8 cellular contexts compared by ENCODE assay signal in genomic region chr11:64996327-64996709, GRCh38. TPM values are rescaled to one million over a fixed set of nuclear protein-coding genes. Genes with fewer than 3 reads are reported as not detected.
DNase-seq lines count a peak whose midpoint lies in the region; ATAC-seq and TF ChIP-seq lines count a peak whose summit lies in the region.
"Had no signal": no experiment of that assay in that cellular context is flagged by ENCODE, and none has a peak within 500 bp of the region (broad histone marks: within the 10 kb centered on the region; RNA-seq: fewer than 3 reads in every experiment).

No MANE protein-coding gene starts in this region.

- H3K4me1 ChIP-seq in adrenal gland (replicated peaks in 1 of 2) = peaks cover 15 to 16% of the 10 kb centered on the region in 2 donors
- peaks cover 33% of the 10 kb centered on the region for H3K4me1 ChIP-seq in mucosa of descending colon (ENCODE audit: low read depth)

- H3K27me3 ChIP-seq in adrenal gland = no peaks in the 10 kb centered on the region

- peak overlapping the region in 4 of 5 donors; percentile 11 to 81 (median 62) for H3K27ac ChIP-seq in adrenal gland

- TF ChIP-seq CTCF in AG10803 (conservative IDR thresholded peaks at IDR 0.05; ENCODE audit: low read length) (no peak), adrenal gland (IDR thresholded peaks at IDR 0.05) (no peak), mucosa of descending colon (IDR thresholded peaks at IDR 0.05) (no peak)

- no peak for TF ChIP-seq POLR2A in adrenal gland (IDR thresholded peaks at IDR 0.05)

- no peaks in the 10 kb centered on the region for H3K36me3 ChIP-seq in adrenal gland (replicated peaks in 1 of 2)
- H3K36me3 ChIP-seq in mucosa of descending colon (ENCODE audit: low read depth) = no peaks in the 10 kb centered on the region

- intact Hi-C loops in adrenal gland (cut with DNase I) = loop anchor here in 1 of 2 donors (10.0 kb wide), 2 partner anchors 62 to 152 kb away; partner anchors contain the start of genes CDC42BPG and GPHA2
- intact Hi-C loops in mucosa of descending colon (cut with DNase I, micrococcal nuclease) = no loop called here

- DNase-seq in AG10803 (ENCODE audit: low read depth) (no peak), adrenal gland (no peak), mucosa of descending colon (peak in 1 of 3 donors; percentile 31), kidney tubule cell (ENCODE audit: low spot score) (no peak), mesenteric fat pad (ENCODE audit: low spot score) (no peak)

- H3K9me3 ChIP-seq in adrenal gland (replicated peaks in 1 of 3) (no peaks in the 10 kb centered on the region), mucosa of descending colon (no peaks in the 10 kb centered on the region)

- ATAC-seq in mucosa of descending colon (peak; percentile 1), HG02571 (IDR thresholded peaks at IDR 0.05; ENCODE audit: unreplicated experiment) (no peak)

- H3K4me3 ChIP-seq in AG10803 (ENCODE audit: low read length) = peak overlapping the region; percentile 53
- peak overlapping the region in 2 of 4 donors; percentile 29 to 57 for H3K4me3 ChIP-seq in adrenal gland
- H3K4me3 ChIP-seq in mucosa of descending colon = peak overlapping the region; percentile 19

- WGBS in adrenal gland, 4 donors = 13 to 32% (median 31%) methylated on average over 10 to 11 of the region's 11 CpGs

RNA-seq across cellular contexts. Expression of gene BATF2, which starts 0.5 kb away (rescaled TPM):
- total RNA-seq in adrenal gland = 10 to 100 TPM in 2 of 8 donors, 1 to 10 TPM in 6; 3.6 to 34.5 (median 7.0) TPM
- 1 to 10 TPM; 3.3 to 8.5 (median 3.7) TPM for polyA plus RNA-seq in adrenal gland
- 10 to 100 TPM; 12.7 to 25.3 (median 18.0) TPM for total RNA-seq in mucosa of descending colon
- total RNA-seq in mesenteric fat pad = 2.1 TPM
- total RNA-seq: chondrocyte had no signal

RNA-seq across cellular contexts. Expression of gene ARL2, which starts 17.6 kb away (rescaled TPM):
- total RNA-seq in adrenal gland = 100 to 1,000 TPM in 5 of 8 donors, 10 to 100 TPM in 3; 81.0 to 231 (median 112) TPM
- 100 to 1,000 TPM in 2 of 3 donors, 10 to 100 TPM in 1; 66.5 to 151 (median 128) TPM for polyA plus RNA-seq in adrenal gland
- 10 to 100 TPM; 70.1 to 90.6 (median 71.4) TPM for total RNA-seq in mucosa of descending colon
- 93.0 TPM for total RNA-seq in mesenteric fat pad

RNA-seq across cellular contexts. Expression of gene MAJIN, which starts 24.4 kb away (rescaled TPM):
- total RNA-seq in adrenal gland = not detected
- polyA plus RNA-seq in adrenal gland = under 1 TPM in 2 of 3 donors, not detected in 1; 0.24 to 0.29 TPM
- total RNA-seq in mucosa of descending colon = not detected
- not detected for total RNA-seq in mesenteric fat pad
- total RNA-seq: chondrocyte; T-helper 1 cell treated with Interleukin-12 subunit alpha and Interleukin-12 subunit beta and Interleukin-4 antibody, amounts not matched to agents 30 ng/mL and 1 ng/mL, for 36 hours had no signal

RNA-seq across cellular contexts. Expression of gene SNX15, which starts 30.9 kb away (rescaled TPM):
- 10 to 100 TPM; 21.2 to 35.9 (median 23.4) TPM for total RNA-seq in adrenal gland
- 10 to 100 TPM; 16.4 to 22.0 (median 18.7) TPM for polyA plus RNA-seq in adrenal gland
- total RNA-seq in mucosa of descending colon = 10 to 100 TPM; 28.5 to 46.6 (median 42.8) TPM
- total RNA-seq in mesenteric fat pad = 27.6 TPM

RNA-seq across cellular contexts. Expression of gene SAC3D1, which starts 44.7 kb away (rescaled TPM):
- total RNA-seq in adrenal gland = 10 to 100 TPM in 7 of 8 donors, 1 to 10 TPM in 1; 9.9 to 23.6 (median 16.1) TPM
- 10 to 100 TPM in 1 of 3 donors, 1 to 10 TPM in 2; 4.4 to 10.1 (median 7.5) TPM for polyA plus RNA-seq in adrenal gland
- total RNA-seq in mucosa of descending colon = 10 to 100 TPM in 2 of 3 donors, 1 to 10 TPM in 1; 8.5 to 13.1 (median 11.8) TPM
- 12.3 TPM for total RNA-seq in mesenteric fat pad
